In genomic region chr6:45415315-45415714, GRCh38 we compare ENCODE assay signal across 21 cellular contexts. TPM values are rescaled to one million over a fixed set of nuclear protein-coding genes. Genes with fewer than 3 reads are reported as not detected.
DNase-seq lines count a peak whose midpoint lies in the region; ATAC-seq and TF ChIP-seq lines count a peak whose summit lies in the region.
"Had no signal": no experiment of that assay in that cellular context is flagged by ENCODE, and none has a peak within 500 bp of the region (broad histone marks: within the 10 kb centered on the region; RNA-seq: fewer than 3 reads in every experiment).

No MANE protein-coding gene starts in this region.

- H3K79me2 ChIP-seq in DND-41 (ENCODE audit: insufficient read depth, low read length) (0 out of 2 replicates have a peak, but pooled peaks cover 3% of the 10 kb centered on the region), hepatocyte (no peaks in the 10 kb centered on the region)
- H3K79me2 ChIP-seq: parathyroid adenoma had no signal

- H3K27me3 ChIP-seq in DND-41 (ENCODE audit: insufficient read depth, low read length, poor library complexity) (no peaks in the 10 kb centered on the region), H7 (ENCODE audit: control insufficient read depth, insufficient read depth, low read length) (peaks cover 25% of the 10 kb centered on the region), hepatocyte (peaks cover 53% of the 10 kb centered on the region), right cardiac atrium (ENCODE audit: control insufficient read depth, insufficient read depth) (no peaks in the 10 kb centered on the region)
- H3K27me3 ChIP-seq: brain microvascular endothelial cell had no signal

- no peak for TF ChIP-seq CTCF in DND-41 (IDR thresholded peaks at IDR 0.05; ENCODE audit: borderline replicate concordance, extremely low read depth, low read length, poor library complexity, severe bottlenecking)
- TF ChIP-seq CTCF in hepatocyte (IDR thresholded peaks at IDR 0.05; ENCODE audit: poor library complexity): no peak

- H3K36me3 ChIP-seq in DND-41 (ENCODE audit: insufficient read depth, low read length) (no peaks in the 10 kb centered on the region), H7 (replicated peaks; ENCODE audit: control insufficient read depth, insufficient read depth, low read length) (no peaks in the 10 kb centered on the region), hepatocyte (replicated peaks; ENCODE audit: insufficient read depth, low read depth) (no peaks in the 10 kb centered on the region)
- H3K36me3 ChIP-seq: brain microvascular endothelial cell, colonic mucosa, WERI-Rb-1 had no signal

- no peaks in the 10 kb centered on the region for H4K20me1 ChIP-seq in DND-41 (ENCODE audit: insufficient read depth, low read length)
- H4K20me1 ChIP-seq in hepatocyte (ENCODE audit: insufficient read depth, poor library complexity, severe bottlenecking): no peaks in the 10 kb centered on the region

- ATAC-seq in DND-41 (ENCODE audit: insufficient read depth, low read depth): peak; percentile 54; the same call in 2 of the 3 replicates
- no peak for ATAC-seq in HG03159 (IDR thresholded peaks at IDR 0.05; ENCODE audit: unreplicated experiment)
- no peak for ATAC-seq in right cardiac atrium
- ATAC-seq: activated naive CD8-positive, alpha-beta T cell treated with anti-CD3 and anti-CD28 coated beads, Interleukin-2, amount 50 U/mL, for 24 hours; CD8-positive, alpha-beta T cell; naive thymus-derived CD8-positive, alpha-beta T cell; stimulated activated naive CD8-positive, alpha-beta T cell treated with anti-CD3 and anti-CD28 coated beads, Interleukin-15, amount 100 ng/mL, for 72 hours had no signal

- peaks cover 5% of the 10 kb centered on the region for H3K4me1 ChIP-seq in DND-41 (ENCODE audit: insufficient read depth, low read length)
- peaks cover 4% of the 10 kb centered on the region for H3K4me1 ChIP-seq in hepatocyte (ENCODE audit: insufficient read depth)
- H3K4me1 ChIP-seq in right cardiac atrium (ENCODE audit: control insufficient read depth, insufficient read depth, low read length): no peaks in the 10 kb centered on the region
- H3K4me1 ChIP-seq: colonic mucosa, parathyroid adenoma had no signal

- WGBS in hepatocyte (ENCODE audit: low lambda C conversion rate, missing lambda C conversion rate): 31% methylated on average over 2 of the region's 2 CpGs
- 21% methylated on average over 2 of the region's 2 CpGs for WGBS in right cardiac atrium

- H2AFZ ChIP-seq in DND-41 (ENCODE audit: low read depth, low read length): peak overlapping the region; percentile 38; the same call in 1 of the 2 replicates
- no peak overlapping the region for H2AFZ ChIP-seq in hepatocyte
- H2AFZ ChIP-seq: parathyroid adenoma had no signal

- H3K9me3 ChIP-seq in DND-41 (ENCODE audit: insufficient read depth, low read length, severe bottlenecking): no peaks in the 10 kb centered on the region
- no peaks in the 10 kb centered on the region for H3K9me3 ChIP-seq in hepatocyte (ENCODE audit: low read depth)
- H3K9me3 ChIP-seq in right cardiac atrium (ENCODE audit: control insufficient read depth, low read length): no peaks in the 10 kb centered on the region
- H3K9me3 ChIP-seq: colonic mucosa had no signal

- H3K4me2 ChIP-seq in DND-41 (ENCODE audit: insufficient read depth, low read length) (no peak overlapping the region), hepatocyte (no peak overlapping the region)

- no peak overlapping the region for H3K9ac ChIP-seq in DND-41 (ENCODE audit: low read depth, low read length)
- H3K9ac ChIP-seq: parathyroid adenoma had no signal

- intact Hi-C loops in right cardiac atrium (cut with DNase I): loop anchor here in 1 of 4 donors (10.0 kb wide), 1 partner anchor 761 kb away; no protein-coding TSS in a partner anchor

- no peak for DNase-seq in DND-41
- peak; percentile 8 for DNase-seq in H7
- DNase-seq in OCI-M1 (lab: John Stamatoyannopoulos, UW): peak; percentile 24
- peak; percentile 7 for DNase-seq in hepatocyte (ENCODE audit: low spot score)
- DNase-seq in NCI-H82 treated with DMSO at 0.1 percent for 48 hours (lab: John Stamatoyannopoulos, UW; ENCODE audit: unreplicated experiment): no peak
- DNase-seq in DMS 273 treated with DMSO at 0.1 percent for 48 hours (lab: John Stamatoyannopoulos, UW): no peak
- no peak for DNase-seq in right cardiac atrium
- DNase-seq: activated CD4-positive, alpha-beta memory T cell treated with anti-CD3 and anti-CD28 coated beads for 36 hours; activated naive CD8-positive, alpha-beta T cell treated with anti-CD3 and anti-CD28 coated beads, Interleukin-2, amount 50 U/mL, for 24 hours; brain microvascular endothelial cell; CD8-positive, alpha-beta T cell; colonic mucosa; kidney; naive thymus-derived CD8-positive, alpha-beta T cell; NCI-H146; stimulated activated CD4-positive, alpha-beta T cell treated with anti-CD3 and anti-CD28 coated beads, Interleukin-2, amount 100 ng/mL, for 24 hours; stimulated activated naive CD8-positive, alpha-beta T cell treated with anti-CD3 and anti-CD28 coated beads, Interleukin-15, amount 100 ng/mL, for 72 hours; trophoblast cell; WERI-Rb-1 had no signal

- no peaks in the 10 kb centered on the region for H3K9me2 ChIP-seq in hepatocyte (replicated peaks; ENCODE audit: insufficient read depth)

- H3K4me3 ChIP-seq in DND-41 (ENCODE audit: low read depth in 1 of 2, low read length in 2 of 2) (no peak overlapping the region), H7 (ENCODE audit: insufficient read depth, low read depth, low read length) (no peak overlapping the region), hepatocyte (no peak overlapping the region), right cardiac atrium (ENCODE audit: low read length) (no peak overlapping the region)
- H3K4me3 ChIP-seq: colonic mucosa had no signal

- no peak overlapping the region for H3K27ac ChIP-seq in DND-41 (ENCODE audit: low read length)
- no peak overlapping the region for H3K27ac ChIP-seq in hepatocyte
- no peak overlapping the region for H3K27ac ChIP-seq in right cardiac atrium (ENCODE audit: low read length)
- H3K27ac ChIP-seq: brain microvascular endothelial cell, colonic mucosa, parathyroid adenoma, WERI-Rb-1 had no signal

RNA-seq across cellular contexts. Expression of gene SUPT3H, which starts 37.6 kb away (rescaled TPM):
- total RNA-seq in H7 (2014; rRNA removed; shearing (Covaris generic)): 9.2 and 13.3 TPM in 2 replicates
- total RNA-seq in hepatocyte (6.8 and 9.1 TPM in 2 replicates), right cardiac atrium (1 to 10 TPM; 3.8 to 4.5 (median 4.1) TPM)
- polyA plus RNA-seq in hepatocyte (7.7 and 8.9 TPM in 2 replicates), right cardiac atrium (3.1 TPM)

Comparison
In these comparisons a context has a peak if more than half of its experiments do, and no peak if none do; other contexts are left out.
1. DNase-seq: peak in H7 (single experiment), OCI-M1 (single experiment) and hepatocyte (single experiment); none in DND-41 (single experiment), NCI-H82 treated with DMSO at 0.1 percent for 48 hours (single experiment), DMS 273 treated with DMSO at 0.1 percent for 48 hours (single experiment) and right cardiac atrium (0 of 3).